17 cellular contexts compared by ENCODE assay signal in the genomic region with DNA sequence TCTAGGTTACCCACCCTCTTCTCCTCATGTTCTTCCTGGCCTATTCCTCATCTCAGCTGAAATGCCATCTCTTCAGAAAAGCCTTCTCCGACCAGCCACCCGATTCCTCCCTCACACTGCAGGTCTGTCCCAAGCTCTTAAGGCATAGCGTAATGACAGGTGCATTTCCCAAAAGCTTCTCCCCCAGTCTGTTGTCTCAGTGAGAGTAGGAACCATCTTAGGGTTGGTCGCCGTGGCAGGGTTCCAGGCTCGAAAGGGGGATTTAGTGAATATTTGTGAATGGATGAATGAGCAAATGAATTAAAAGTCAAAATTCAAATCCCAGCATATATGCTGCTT.
DNase-seq lines count a peak whose midpoint lies in the region; TF ChIP-seq lines count a peak whose summit lies in the region.
"Had no signal": no experiment of that assay in that cellular context is flagged by ENCODE, and none has a peak within 500 bp of the region (broad histone marks: within the 10 kb centered on the region; RNA-seq: fewer than 3 reads in every experiment).

No MANE protein-coding gene starts in this region.

- H3K9me3 ChIP-seq in esophagus muscularis mucosa (no peaks in the 10 kb centered on the region), mesenchymal stem cell (ENCODE audit: control insufficient read depth, low read length) (no peaks in the 10 kb centered on the region), neuronal stem cell (replicated peaks in 1 of 2; ENCODE audit: control insufficient read depth in 2 of 2, insufficient read depth in 1 of 2, low read depth in 1 of 2, low read length in 2 of 2) (peaks cover 0 to 5% of the 10 kb centered on the region in 2 donors), smooth muscle cell (replicated peaks; ENCODE audit: low read depth) (no peaks in the 10 kb centered on the region)
- H3K9me3 ChIP-seq in CD8-positive, alpha-beta memory T cell (ENCODE audit: low read length), result no peaks in the 10 kb centered on the region
- H3K9me3 ChIP-seq: BLaER1 had no signal

- H2AFZ ChIP-seq in mesenchymal stem cell (ENCODE audit: low read depth, low read length) (no peak overlapping the region), neuronal stem cell (ENCODE audit: low read length) (no peak overlapping the region), smooth muscle cell (ENCODE audit: low read depth) (no peak overlapping the region)

- 95% methylated on average over 6 of the region's 6 CpGs for WGBS in esophagus muscularis mucosa
- WGBS in mesenchymal stem cell, result 97% methylated on average over 6 of the region's 6 CpGs
- WGBS in neuronal stem cell (ENCODE audit: extremely low coverage in 2 of 2, insufficient read length in 2 of 2, insufficient replicate concordance in 1 of 2), 2 donors, result no CpG with 5 or more reads among the region's 6 CpGs
- WGBS in smooth muscle cell (ENCODE audit: low lambda C conversion rate), result over 99% methylated on average over 6 of the region's 6 CpGs
- no CpG with 5 or more reads among the region's 6 CpGs for WGBS in mesendoderm (ENCODE audit: extremely low coverage, insufficient coverage, low lambda C conversion rate)

- H3K23ac ChIP-seq in mesenchymal stem cell (ENCODE audit: low read length in 2 of 2) (no peak overlapping the region), neuronal stem cell (ENCODE audit: low read depth, low read length, poor library complexity) (no peak overlapping the region), mesendoderm (ENCODE audit: low read length) (no peak overlapping the region)

- H3K4me3 Mint-ChIP-seq in CD8-positive, alpha-beta memory T cell, result no peak overlapping the region
- H3K4me3 Mint-ChIP-seq: CD14-positive monocyte; CD4-positive, alpha-beta memory T cell; HFFc6 had no signal

- H2BK12ac ChIP-seq in mesenchymal stem cell (ENCODE audit: low read length in 2 of 2) (peak overlapping the region in 1 of 2 experiments; percentile 73), neuronal stem cell (ENCODE audit: low read length) (no peak overlapping the region)

- H3K27ac ChIP-seq in esophagus muscularis mucosa (replicated peaks in 1 of 4) (no peak overlapping the region), mesenchymal stem cell (ENCODE audit: low read length, poor library complexity, severe bottlenecking) (no peak overlapping the region), neuronal stem cell (replicated peaks; ENCODE audit: low read length) (no peak overlapping the region), smooth muscle cell (ENCODE audit: low read depth) (peak overlapping the region; percentile 14), caudate nucleus (ENCODE audit: low read depth, low read length) (no peak overlapping the region), mesendoderm (ENCODE audit: low read depth, low read length) (no peak overlapping the region)
- H3K27ac ChIP-seq in CD8-positive, alpha-beta memory T cell (ENCODE audit: low read depth, low read length), result no peak overlapping the region
- H3K27ac ChIP-seq: BLaER1 had no signal

- no peak for TF ChIP-seq POLR2A in esophagus muscularis mucosa (IDR thresholded peaks at IDR 0.05; ENCODE audit: low read depth)

- H3K4me3 ChIP-seq in esophagus muscularis mucosa (no peak overlapping the region), mesenchymal stem cell (ENCODE audit: insufficient read depth in 1 of 2, low read depth in 1 of 2, low read length in 2 of 2) (no peak overlapping the region), neuronal stem cell (ENCODE audit: low read length in 2 of 2) (no peak overlapping the region), smooth muscle cell (no peak overlapping the region), mesendoderm (ENCODE audit: low read length) (no peak overlapping the region)
- H3K4me3 ChIP-seq in CD8-positive, alpha-beta memory T cell (ENCODE audit: low read length), result no peak overlapping the region
- H3K4me3 ChIP-seq: BLaER1 had no signal

- H3K27me3 Mint-ChIP-seq in CD8-positive, alpha-beta memory T cell, result peaks cover 12 to 25% of the 10 kb centered on the region in 2 donors

- TF ChIP-seq EP300 in esophagus muscularis mucosa (IDR thresholded peaks at IDR 0.05), result no peak

- no peaks in the 10 kb centered on the region for H3K36me3 Mint-ChIP-seq in CD8-positive, alpha-beta memory T cell
- H3K36me3 Mint-ChIP-seq: CD14-positive monocyte; CD4-positive, alpha-beta memory T cell had no signal

- no peak overlapping the region for H4K8ac ChIP-seq in mesenchymal stem cell (ENCODE audit: low read length)
- no peak overlapping the region for H4K8ac ChIP-seq in neuronal stem cell (ENCODE audit: low read depth, low read length)
- no peak overlapping the region for H4K8ac ChIP-seq in mesendoderm (ENCODE audit: low read depth, low read length)

- no peak overlapping the region for H3K56ac ChIP-seq in mesendoderm (ENCODE audit: low read length)

- no peaks in the 10 kb centered on the region for H3K4me1 Mint-ChIP-seq in CD8-positive, alpha-beta memory T cell
- H3K4me1 Mint-ChIP-seq: CD4-positive, alpha-beta memory T cell had no signal

- POLR2A ChIA-PET in CD8-positive, alpha-beta memory T cell (lab: Charles Lee), result no interaction called here

- H4K5ac ChIP-seq in mesendoderm (ENCODE audit: low read length), result no peak overlapping the region

- H3K79me1 ChIP-seq in mesenchymal stem cell (replicated peaks; ENCODE audit: low read length, poor library complexity, severe bottlenecking), result no peaks in the 10 kb centered on the region
- no peaks in the 10 kb centered on the region for H3K79me1 ChIP-seq in neuronal stem cell (ENCODE audit: low read depth, low read length)
- H3K79me1 ChIP-seq in mesendoderm (ENCODE audit: low read length), result no peaks in the 10 kb centered on the region

- H3K36me3 ChIP-seq in esophagus muscularis mucosa (peaks cover 7 to 46% (median 21%) of the 10 kb centered on the region in 4 donors), mesenchymal stem cell (ENCODE audit: control insufficient read depth in 1 of 2, insufficient read depth in 2 of 2, low read depth in 1 of 2, low read length in 2 of 2) (no peaks in the 10 kb centered on the region), neuronal stem cell (replicated peaks in 1 of 2; ENCODE audit: control insufficient read depth in 2 of 2, insufficient read depth in 2 of 2, low read length in 2 of 2) (no peaks in the 10 kb centered on the region), smooth muscle cell (ENCODE audit: low read depth) (no peaks in the 10 kb centered on the region), mesendoderm (ENCODE audit: control insufficient read depth, insufficient read depth, low read length) (no peaks in the 10 kb centered on the region)
- H3K36me3 ChIP-seq in CD8-positive, alpha-beta memory T cell (ENCODE audit: insufficient read depth, low read length), result no peaks in the 10 kb centered on the region
- H3K36me3 ChIP-seq: BLaER1 had no signal

- no peak overlapping the region for H2AK5ac ChIP-seq in mesenchymal stem cell (ENCODE audit: low read length, severe bottlenecking)
- no peak overlapping the region for H2AK5ac ChIP-seq in neuronal stem cell (ENCODE audit: low read depth, low read length)
- no peak overlapping the region for H2AK5ac ChIP-seq in mesendoderm (ENCODE audit: low read length)

- H3K4me1 ChIP-seq in esophagus muscularis mucosa (peaks cover 15 to 21% (median 19%) of the 10 kb centered on the region in 4 donors), mesenchymal stem cell (ENCODE audit: control insufficient read depth, insufficient read depth, low read depth, low read length) (peaks cover 15% of the 10 kb centered on the region), neuronal stem cell (ENCODE audit: control insufficient read depth in 2 of 2, insufficient read depth in 1 of 2, low read depth in 1 of 2, low read length in 2 of 2) (peaks cover 0 to 2% of the 10 kb centered on the region in 2 donors), smooth muscle cell (ENCODE audit: low read depth) (peaks cover 8% of the 10 kb centered on the region), mesendoderm (ENCODE audit: control insufficient read depth, low read depth, low read length) (no peaks in the 10 kb centered on the region)
- H3K4me1 ChIP-seq in CD8-positive, alpha-beta memory T cell (ENCODE audit: insufficient read depth, low read length), result no peaks in the 10 kb centered on the region

- DNase-seq in esophagus muscularis mucosa (ENCODE audit: extremely low spot score) (peak; percentile 53), mesenchymal stem cell (no peak), neuronal stem cell (ENCODE audit: low spot score) (no peak), smooth muscle cell (lab: John Stamatoyannopoulos, UW; ENCODE audit: unreplicated experiment) (no peak), caudate nucleus (lab: John Stamatoyannopoulos, UW) (no peak), mesendoderm (no peak)
- no peak for DNase-seq in CD8-positive, alpha-beta memory T cell
- DNase-seq: 8988T; Calu3; CD4-positive, alpha-beta memory T cell; DMS79 treated with DMSO at 0.1 percent for 48 hours; GF-D8; GOT3; H7; HFFc6 had no signal

- H2BK15ac ChIP-seq in mesenchymal stem cell (ENCODE audit: low read depth, poor library complexity, severe bottlenecking), result peak overlapping the region; percentile 15
- peak overlapping the region; percentile 1 for H2BK15ac ChIP-seq in neuronal stem cell (ENCODE audit: low read length)
- H2BK15ac ChIP-seq in mesendoderm (replicated peaks; ENCODE audit: low read depth), result no peak overlapping the region

- H3K79me2 ChIP-seq in smooth muscle cell (ENCODE audit: low read depth), result peaks cover 6% of the 10 kb centered on the region
- no peaks in the 10 kb centered on the region for H3K79me2 ChIP-seq in mesendoderm (ENCODE audit: control insufficient read depth, insufficient read depth, low read length)

- H3K4me2 ChIP-seq in mesenchymal stem cell (ENCODE audit: low read length, poor library complexity, severe bottlenecking) (no peak overlapping the region), neuronal stem cell (ENCODE audit: insufficient read depth, low read length, poor library complexity, severe bottlenecking) (no peak overlapping the region), smooth muscle cell (no peak overlapping the region), mesendoderm (ENCODE audit: low read length) (no peak overlapping the region)
- H3K4me2 ChIP-seq: BLaER1 had no signal

- H2BK120ac ChIP-seq in mesenchymal stem cell (ENCODE audit: low read depth, low read length) (no peak overlapping the region), neuronal stem cell (ENCODE audit: low read depth, low read length) (no peak overlapping the region), mesendoderm (ENCODE audit: low read depth, low read length) (no peak overlapping the region)

- H3F3A ChIP-seq in smooth muscle cell (ENCODE audit: low read depth), result peaks cover 37% of the 10 kb centered on the region

- H2BK5ac ChIP-seq in mesenchymal stem cell (ENCODE audit: low read depth, low read length, poor library complexity, severe bottlenecking) (no peak overlapping the region), neuronal stem cell (ENCODE audit: low read length) (no peak overlapping the region), mesendoderm (ENCODE audit: low read length) (no peak overlapping the region)

- TF ChIP-seq CTCF in esophagus muscularis mucosa (IDR thresholded peaks at IDR 0.05), result no peak
- no peak for TF ChIP-seq CTCF in smooth muscle cell (IDR thresholded peaks at IDR 0.05; ENCODE audit: borderline replicate concordance, insufficient read depth, poor library complexity, severe bottlenecking)

- H3K9ac ChIP-seq in mesenchymal stem cell (ENCODE audit: low read length), result no peak overlapping the region
- H3K9ac ChIP-seq in neuronal stem cell (ENCODE audit: low read depth, low read length, poor library complexity), result no peak overlapping the region
- H3K9ac ChIP-seq in smooth muscle cell (ENCODE audit: low read depth), result no peak overlapping the region
- no peak overlapping the region for H3K9ac ChIP-seq in mesendoderm (ENCODE audit: low read length)
- H3K9ac ChIP-seq: BLaER1 had no signal

- H4K91ac ChIP-seq in mesenchymal stem cell (ENCODE audit: low read length), result no peak overlapping the region
- no peak overlapping the region for H4K91ac ChIP-seq in neuronal stem cell (ENCODE audit: low read depth, low read length, poor library complexity)

- no peak overlapping the region for H3K14ac ChIP-seq in mesenchymal stem cell (ENCODE audit: low read length in 2 of 2)
- H3K14ac ChIP-seq in neuronal stem cell (ENCODE audit: low read length), result no peak overlapping the region

- no peak overlapping the region for H3K27ac Mint-ChIP-seq in CD8-positive, alpha-beta memory T cell
- H3K27ac Mint-ChIP-seq: CD14-positive monocyte, HFFc6 had no signal

- intact Hi-C loops in esophagus muscularis mucosa (cut with DNase I), result no loop called here

- no peaks in the 10 kb centered on the region for H4K20me1 ChIP-seq in smooth muscle cell (ENCODE audit: low read depth)
- H4K20me1 ChIP-seq: BLaER1 had no signal

- H3K9me3 Mint-ChIP-seq in CD8-positive, alpha-beta memory T cell, result peaks cover 0 to 2% (median 0%) of the 10 kb centered on the region in 5 donors
- H3K9me3 Mint-ChIP-seq: HFFc6 had no signal

- H3K18ac ChIP-seq in mesenchymal stem cell (ENCODE audit: low read depth in 1 of 2, low read length in 2 of 2), result peak overlapping the region; percentile 24 to 52
- H3K18ac ChIP-seq in neuronal stem cell (ENCODE audit: low read length), result no peak overlapping the region
- no peak overlapping the region for H3K18ac ChIP-seq in mesendoderm (ENCODE audit: low read length)

- CTCF ChIA-PET in CD8-positive, alpha-beta memory T cell (lab: Charles Lee), result no interaction called here

- H3K4ac ChIP-seq in mesenchymal stem cell (ENCODE audit: low read depth in 1 of 2, low read length in 2 of 2), result no peak overlapping the region
- no peak overlapping the region for H3K4ac ChIP-seq in neuronal stem cell (ENCODE audit: low read length)
- H3K4ac ChIP-seq in mesendoderm (ENCODE audit: low read depth, low read length), result no peak overlapping the region

- no peaks in the 10 kb centered on the region for H3K27me3 ChIP-seq in esophagus muscularis mucosa
- H3K27me3 ChIP-seq in mesenchymal stem cell (ENCODE audit: control insufficient read depth in 1 of 2, insufficient read depth in 1 of 2, low read length in 2 of 2), result peaks cover 0 to 15% of the 10 kb centered on the region in 2 experiments
- no peaks in the 10 kb centered on the region for H3K27me3 ChIP-seq in neuronal stem cell (ENCODE audit: control insufficient read depth in 3 of 3, insufficient read depth in 3 of 3, low read depth in 1 of 3, low read length in 3 of 3)
- no peaks in the 10 kb centered on the region for H3K27me3 ChIP-seq in smooth muscle cell (ENCODE audit: low read depth)
- peaks cover 7% of the 10 kb centered on the region for H3K27me3 ChIP-seq in CD8-positive, alpha-beta memory T cell (ENCODE audit: insufficient read depth, low read length, poor library complexity, severe bottlenecking)
- H3K27me3 ChIP-seq in mesendoderm (ENCODE audit: insufficient read depth, low read length, poor library complexity), result no peaks in the 10 kb centered on the region
- H3K27me3 ChIP-seq: BLaER1 had no signal

Comparison
In these comparisons a context has a peak if more than half of its experiments do, and no peak if none do; other contexts are left out.
1. H3K18ac ChIP-seq: peak in mesenchymal stem cell (2 of 2); none in neuronal stem cell (single experiment) and mesendoderm (single experiment).